ENCODE assay signal across 8 cellular contexts in the genomic region with DNA sequence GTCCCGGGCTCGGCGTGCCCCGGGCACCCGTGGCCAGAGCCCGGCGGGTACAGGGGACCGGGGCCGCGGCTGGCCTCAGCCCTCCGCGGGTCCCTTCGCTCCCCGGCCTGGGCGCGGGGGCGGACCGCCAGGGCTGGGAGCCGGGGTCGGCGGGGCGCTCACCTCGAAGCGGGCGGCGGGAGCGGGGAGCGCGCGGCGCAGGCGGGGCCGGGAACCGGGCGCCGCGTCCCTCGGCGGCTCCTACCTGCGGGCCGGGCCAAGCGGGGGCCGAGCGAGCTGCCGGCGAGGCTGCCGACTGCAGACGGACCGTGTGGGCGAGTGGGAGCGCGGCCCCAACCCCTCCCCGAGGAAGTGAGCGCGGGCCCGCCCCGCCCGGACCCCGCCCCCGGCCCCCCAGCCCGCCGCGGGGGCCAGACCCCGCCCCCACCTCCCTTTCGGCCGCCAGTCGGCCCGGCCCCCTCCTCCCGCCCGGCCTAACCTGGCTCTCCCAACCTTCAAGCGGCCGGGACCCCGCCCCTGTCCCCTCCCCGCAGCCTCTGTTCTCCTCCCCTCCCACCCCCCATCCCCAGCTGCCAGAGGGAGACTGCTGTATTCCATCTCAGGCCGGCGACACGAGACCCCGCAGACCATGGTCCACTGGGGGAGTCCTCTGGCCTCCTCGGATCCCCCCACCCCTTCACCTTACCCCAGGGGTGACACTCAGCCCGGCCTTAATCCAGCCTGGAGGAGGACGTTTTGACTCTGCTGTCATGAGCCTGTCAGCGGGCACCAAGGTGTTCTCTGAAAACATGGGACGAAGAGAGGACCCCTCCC. TPM values are rescaled to one million over a fixed set of nuclear protein-coding genes. Genes with fewer than 3 reads are reported as not detected.
DNase-seq lines count a peak whose midpoint lies in the region; ATAC-seq and TF ChIP-seq lines count a peak whose summit lies in the region.

TSS of gene FHL3 (minus strand) at position 320 of the 813 bp plus-strand sequence. CDS start 6,102 bp downstream, outside the sequence.

- no peak for TF ChIP-seq CTCF in astrocyte of the spinal cord (IDR thresholded peaks at IDR 0.05; ENCODE audit: low read depth, low read length)

- H3K4me3 ChIP-seq in astrocyte of the spinal cord (ENCODE audit: low read depth, low read length) (peak within 1 kb of the TSS; percentile 71), iPS-11a (ENCODE audit: low read depth, low read length) (peak within 1 kb of the TSS; percentile 78), skeletal muscle cell (ENCODE audit: low read depth, low read length) (peak within 1 kb of the TSS; percentile 91)

- in situ Hi-C loops in astrocyte of the spinal cord (cut with HindIII; ENCODE audit: low sequenced_read_pairs) = no loop called here

- peak; percentile 38 for ATAC-seq in HG03354 (IDR thresholded peaks at IDR 0.05; ENCODE audit: poor library complexity, severe bottlenecking, unreplicated experiment)
- no peak for ATAC-seq in HG03175 (IDR thresholded peaks at IDR 0.05; ENCODE audit: unreplicated experiment)
- no peak for ATAC-seq in GM19328 (IDR thresholded peaks at IDR 0.05; ENCODE audit: unreplicated experiment)

- peak; percentile 83 for DNase-seq in D341Med (ENCODE audit: low spot score)
- peak; percentile 48 for DNase-seq in SK-N-DZ (ENCODE audit: low spot score)
- peak; percentile 51 for DNase-seq in astrocyte of the spinal cord (ENCODE audit: low read depth, low spot score)
- DNase-seq in skeletal muscle cell (ENCODE audit: low read depth) = no peak

RNA-seq across cellular contexts. Expression of gene FHL3, which starts in this region (rescaled TPM):
- polyA plus RNA-seq in SK-N-DZ (2014; cell fraction: cytosol; rRNA removed) = 8.5 and 9.1 TPM in 2 replicates
- polyA plus RNA-seq in SK-N-DZ (2014; cell fraction: nucleus; rRNA removed) = 8.7 and 10.1 TPM in 2 replicates
